In the genomic region with DNA sequence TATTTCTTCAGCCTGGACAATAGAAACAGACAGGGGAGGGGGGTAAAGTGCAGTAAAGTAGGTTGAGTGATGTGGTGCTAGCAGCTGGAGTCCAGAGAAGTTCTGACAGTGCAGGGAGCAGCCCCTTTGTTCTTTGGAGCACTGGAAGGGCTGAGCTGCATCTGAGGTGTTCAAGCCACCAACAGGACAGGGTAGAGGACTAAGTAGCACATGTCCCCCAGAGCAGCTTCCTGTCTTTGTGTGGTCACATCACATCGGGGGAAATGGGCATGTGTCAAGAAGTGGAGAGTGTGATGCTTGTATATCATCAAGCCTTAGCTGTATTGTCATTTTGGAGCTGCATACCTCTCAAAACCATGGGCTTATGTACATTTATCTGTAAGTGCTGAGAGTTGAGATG, we compare ENCODE assay signal across 21 cellular contexts. TPM values are rescaled to one million over a fixed set of nuclear protein-coding genes. Genes with fewer than 3 reads are reported as not detected.
A peak's percentile ranks its signal among the peaks of the same experiment; 100 is the strongest.
DNase-seq lines count a peak whose midpoint lies in the region; ATAC-seq and TF ChIP-seq lines count a peak whose summit lies in the region.
"Had no signal": no experiment of that assay in that cellular context is flagged by ENCODE, and none has a peak within 500 bp of the region (broad histone marks: within the 10 kb centered on the region; RNA-seq: fewer than 3 reads in every experiment).

No MANE protein-coding gene starts in this region.

- intact Hi-C loops in stomach (cut with DNase I; ENCODE audit: low total_unique reads) = no loop called here

- H3K9me3 ChIP-seq in stomach = no peaks in the 10 kb centered on the region
- H3K9me3 ChIP-seq: mucosa of descending colon, thoracic aorta had no signal

- ATAC-seq in stimulated activated naive B cell treated with anti-CD40 and anti-IgM and Interleukin-4, amounts not matched to agents 10 μg/mL and 1 μg/mL and 100 μg/mL, for 72 hours (replicated peaks) = no peak
- ATAC-seq in GM18498 (IDR thresholded peaks at IDR 0.05; ENCODE audit: unreplicated experiment) = no peak
- ATAC-seq: mucosa of descending colon, Panc1 had no signal

- H3K36me3 ChIP-seq in stomach = peaks cover 71 to 100% (median 100%) of the 10 kb centered on the region in 4 donors

- H3K4me1 Mint-ChIP-seq in activated naive CD8-positive, alpha-beta T cell treated with anti-CD3 and anti-CD28 coated beads for 36 hours = peaks cover 44% of the 10 kb centered on the region
- peaks cover 17 to 35% of the 10 kb centered on the region in 2 donors for H3K4me1 Mint-ChIP-seq in stimulated activated naive B cell treated with anti-CD40 and anti-IgM and Interleukin-4, amounts not matched to agents 10 μg/mL and 1 μg/mL and 100 μg/mL, for 72 hours

- TF ChIP-seq POLR2A in stomach (IDR thresholded peaks at IDR 0.05) = no peak

- peaks cover 39% of the 10 kb centered on the region for H3K36me3 Mint-ChIP-seq in activated naive CD8-positive, alpha-beta T cell treated with anti-CD3 and anti-CD28 coated beads for 36 hours
- peaks cover 48 to 65% of the 10 kb centered on the region in 2 donors for H3K36me3 Mint-ChIP-seq in stimulated activated naive B cell treated with anti-CD40 and anti-IgM and Interleukin-4, amounts not matched to agents 10 μg/mL and 1 μg/mL and 100 μg/mL, for 72 hours

- peaks cover 0 to 4% (median 0%) of the 10 kb centered on the region in 4 donors for H3K4me1 ChIP-seq in stomach

- no peaks in the 10 kb centered on the region for H3K9me3 Mint-ChIP-seq in activated naive CD8-positive, alpha-beta T cell treated with anti-CD3 and anti-CD28 coated beads for 36 hours
- no peaks in the 10 kb centered on the region for H3K9me3 Mint-ChIP-seq in stimulated activated naive B cell treated with anti-CD40 and anti-IgM and Interleukin-4, amounts not matched to agents 10 μg/mL and 1 μg/mL and 100 μg/mL, for 72 hours

- DNase-seq in DMS 273 (lab: John Stamatoyannopoulos, UW; ENCODE audit: unreplicated experiment) (peak; percentile 14), DMS 273 treated with DMSO at 0.1 percent for 48 hours (lab: John Stamatoyannopoulos, UW) (no peak), cerebellar nuclear complex (lab: John Stamatoyannopoulos, UW) (no peak), stomach (no peak)
- DNase-seq in activated naive CD8-positive, alpha-beta T cell treated with anti-CD3 and anti-CD28 coated beads for 36 hours = no peak
- no peak for DNase-seq in stimulated activated naive B cell treated with anti-CD40 and anti-IgM and Interleukin-4, amounts not matched to agents 10 μg/mL and 1 μg/mL and 100 μg/mL, for 72 hours
- DNase-seq: activated CD4-positive, alpha-beta T cell treated with anti-CD3 and anti-CD28 coated beads for 1 hour; activated effector memory CD4-positive, alpha-beta T cell treated with anti-CD3 and anti-CD28 coated beads, Interleukin-2, amount 50 U/mL, for 16 hours; GF-D8; mucosa of descending colon; NCI-H1092; NCI-H2107; NCI-H748 treated with DMSO at 0.1 percent for 48 hours; T-helper 9 cell had no signal

- 50 to 72% (median 62%) methylated on average over 1 of the region's 1 CpG for WGBS in stomach, 5 donors

- no peak overlapping the region for H3K4me3 ChIP-seq in stomach
- H3K4me3 ChIP-seq: mucosa of descending colon, thoracic aorta had no signal

- TF ChIP-seq EP300 in stomach (IDR thresholded peaks at IDR 0.05) = no peak

- H3K27ac Mint-ChIP-seq in activated naive CD8-positive, alpha-beta T cell treated with anti-CD3 and anti-CD28 coated beads for 36 hours = peak overlapping the region; percentile 83
- peak overlapping the region; percentile 70 for H3K27ac Mint-ChIP-seq in stimulated activated naive B cell treated with anti-CD40 and anti-IgM and Interleukin-4, amounts not matched to agents 10 μg/mL and 1 μg/mL and 100 μg/mL, for 72 hours
- H3K27ac Mint-ChIP-seq: B cell had no signal

- no peak for TF ChIP-seq CTCF in stomach (IDR thresholded peaks at IDR 0.05)

- H3K27me3 ChIP-seq in layer of hippocampus (ENCODE audit: control insufficient read depth, insufficient read depth, low read length) = no peaks in the 10 kb centered on the region
- H3K27me3 ChIP-seq in stomach = no peaks in the 10 kb centered on the region

- H3K27me3 Mint-ChIP-seq in activated naive CD8-positive, alpha-beta T cell treated with anti-CD3 and anti-CD28 coated beads for 36 hours = no peaks in the 10 kb centered on the region
- no peaks in the 10 kb centered on the region for H3K27me3 Mint-ChIP-seq in stimulated activated naive B cell treated with anti-CD40 and anti-IgM and Interleukin-4, amounts not matched to agents 10 μg/mL and 1 μg/mL and 100 μg/mL, for 72 hours
- H3K27me3 Mint-ChIP-seq: B cell had no signal

- H3K27ac ChIP-seq in layer of hippocampus (ENCODE audit: low read depth, low read length) = peak overlapping the region; percentile 68
- H3K27ac ChIP-seq in stomach = no peak overlapping the region
- H3K27ac ChIP-seq: 22Rv1, KMS-11, thoracic aorta had no signal

- H3K4me3 Mint-ChIP-seq in activated naive CD8-positive, alpha-beta T cell treated with anti-CD3 and anti-CD28 coated beads for 36 hours = peak overlapping the region; percentile 7
- H3K4me3 Mint-ChIP-seq in stimulated activated naive B cell treated with anti-CD40 and anti-IgM and Interleukin-4, amounts not matched to agents 10 μg/mL and 1 μg/mL and 100 μg/mL, for 72 hours = no peak overlapping the region
- H3K4me3 Mint-ChIP-seq: B cell had no signal

RNA-seq across cellular contexts. Expression of a gene that starts 12.1 kb away (rescaled TPM):
- total RNA-seq in activated naive CD8-positive, alpha-beta T cell treated with anti-CD3 and anti-CD28 coated beads for 36 hours = 10 to 100 TPM; 82.4 to 84.2 TPM
- total RNA-seq in stomach = 10 to 100 TPM in 4 of 5 donors, 1 to 10 TPM in 1; 9.6 to 75.8 (median 41.5) TPM
- 10 to 100 TPM; 39.3 to 55.8 (median 45.9) TPM for polyA plus RNA-seq in stomach

RNA-seq across cellular contexts. Expression of a gene that starts 33.5 kb away (rescaled TPM):
- total RNA-seq in activated naive CD8-positive, alpha-beta T cell treated with anti-CD3 and anti-CD28 coated beads for 36 hours = 10 to 100 TPM; 86.6 to 91.0 TPM
- total RNA-seq in stomach = 100 to 1,000 TPM in 3 of 5 donors, 10 to 100 TPM in 2; 46.4 to 141 (median 105) TPM
- polyA plus RNA-seq in stomach = 10 to 100 TPM; 23.1 to 48.1 (median 33.5) TPM
